ENCODE assay signal across 20 cellular contexts in genomic region chr6:112842338-112842700, GRCh38.
DNase-seq lines count a peak whose midpoint lies in the region; ATAC-seq and TF ChIP-seq lines count a peak whose summit lies in the region.
"Had no signal": no experiment of that assay in that cellular context is flagged by ENCODE, and none has a peak within 500 bp of the region (broad histone marks: within the 10 kb centered on the region; RNA-seq: fewer than 3 reads in every experiment).

No MANE protein-coding gene starts in this region.

- no peaks in the 10 kb centered on the region for H3K4me1 Mint-ChIP-seq in natural killer cell
- H3K4me1 Mint-ChIP-seq in T-helper 2 cell treated with Interferon-gamma antibody and Interleukin-4, amounts not matched to agents 5 μg/mL and 100 μg/mL, for 36 hours (ENCODE audit: low read depth): no peaks in the 10 kb centered on the region
- H3K4me1 Mint-ChIP-seq: activated T-helper 17 cell treated with anti-CD3 and anti-CD28 coated beads, Interleukin-2, amount 50 U/mL, for 72 hours had no signal

- H3K27me3 Mint-ChIP-seq in natural killer cell (ENCODE audit: low read depth in 2 of 2): no peaks in the 10 kb centered on the region
- H3K27me3 Mint-ChIP-seq in T-helper 2 cell treated with Interferon-gamma antibody and Interleukin-4, amounts not matched to agents 5 μg/mL and 100 μg/mL, for 36 hours (ENCODE audit: low read depth): no peaks in the 10 kb centered on the region
- H3K27me3 Mint-ChIP-seq: activated T-helper 17 cell treated with anti-CD3 and anti-CD28 coated beads, Interleukin-2, amount 50 U/mL, for 72 hours; dendritic cell treated with granulocyte-macrophage colony-stimulating factor and Interleukin-4, amounts not matched to agents 40 ng/mL and 50 ng/mL, for 4 days; stimulated activated naive B cell treated with anti-CD40 and anti-IgM and Interleukin-4, amounts not matched to agents 10 μg/mL and 1 μg/mL and 100 μg/mL, for 72 hours had no signal

- H3K27me3 ChIP-seq in osteoblast (ENCODE audit: insufficient read depth, low read length): no peaks in the 10 kb centered on the region
- H3K27me3 ChIP-seq: breast epithelium, right atrium auricular region had no signal

- no peak for TF ChIP-seq CTCF in natural killer cell (IDR thresholded peaks at IDR 0.05)
- TF ChIP-seq CTCF in osteoblast (IDR thresholded peaks at IDR 0.05; ENCODE audit: extremely low read depth, low read depth, low read length): no peak

- no peak overlapping the region for H3K27ac ChIP-seq in osteoblast (ENCODE audit: low read depth, low read length)
- H3K27ac ChIP-seq: breast epithelium, right atrium auricular region had no signal

- H3K79me2 ChIP-seq in osteoblast (ENCODE audit: insufficient read depth, low read length): no peaks in the 10 kb centered on the region

- H3K4me2 ChIP-seq in osteoblast (ENCODE audit: insufficient read depth, low read length): no peak overlapping the region

- intact Hi-C loops in natural killer cell (cut with micrococcal nuclease): no loop called here

- no peaks in the 10 kb centered on the region for H4K20me1 ChIP-seq in osteoblast (ENCODE audit: insufficient read depth, low read length)

- H3K4me3 Mint-ChIP-seq in natural killer cell: no peak overlapping the region
- H3K4me3 Mint-ChIP-seq in T-helper 2 cell treated with Interferon-gamma antibody and Interleukin-4, amounts not matched to agents 5 μg/mL and 100 μg/mL, for 36 hours: no peak overlapping the region
- H3K4me3 Mint-ChIP-seq: activated T-helper 17 cell treated with anti-CD3 and anti-CD28 coated beads, Interleukin-2, amount 50 U/mL, for 72 hours; dendritic cell treated with granulocyte-macrophage colony-stimulating factor and Interleukin-4, amounts not matched to agents 40 ng/mL and 50 ng/mL, for 4 days; stimulated activated naive B cell treated with anti-CD40 and anti-IgM and Interleukin-4, amounts not matched to agents 10 μg/mL and 1 μg/mL and 100 μg/mL, for 72 hours had no signal

- peaks cover 8 to 9% of the 10 kb centered on the region in 2 donors for H3K9me3 Mint-ChIP-seq in natural killer cell
- H3K9me3 Mint-ChIP-seq in T-helper 2 cell treated with Interferon-gamma antibody and Interleukin-4, amounts not matched to agents 5 μg/mL and 100 μg/mL, for 36 hours: no peaks in the 10 kb centered on the region
- H3K9me3 Mint-ChIP-seq: dendritic cell treated with granulocyte-macrophage colony-stimulating factor and Interleukin-4, amounts not matched to agents 40 ng/mL and 50 ng/mL, for 4 days had no signal

- H3K27ac Mint-ChIP-seq in natural killer cell: no peak overlapping the region
- no peak overlapping the region for H3K27ac Mint-ChIP-seq in T-helper 2 cell treated with Interferon-gamma antibody and Interleukin-4, amounts not matched to agents 5 μg/mL and 100 μg/mL, for 36 hours
- H3K27ac Mint-ChIP-seq: activated T-helper 17 cell treated with anti-CD3 and anti-CD28 coated beads, Interleukin-2, amount 50 U/mL, for 72 hours; dendritic cell treated with granulocyte-macrophage colony-stimulating factor and Interleukin-4, amounts not matched to agents 40 ng/mL and 50 ng/mL, for 4 days; stimulated activated naive B cell treated with anti-CD40 and anti-IgM and Interleukin-4, amounts not matched to agents 10 μg/mL and 1 μg/mL and 100 μg/mL, for 72 hours had no signal

- no peaks in the 10 kb centered on the region for H3K36me3 Mint-ChIP-seq in natural killer cell
- H3K36me3 Mint-ChIP-seq in T-helper 2 cell treated with Interferon-gamma antibody and Interleukin-4, amounts not matched to agents 5 μg/mL and 100 μg/mL, for 36 hours (ENCODE audit: low read depth): no peaks in the 10 kb centered on the region
- H3K36me3 Mint-ChIP-seq: stimulated activated naive B cell treated with anti-CD40 and anti-IgM and Interleukin-4, amounts not matched to agents 10 μg/mL and 1 μg/mL and 100 μg/mL, for 72 hours had no signal

- DNase-seq in pons (ENCODE audit: low spot score) (peak; percentile 42), natural killer cell (no peak), osteoblast (ENCODE audit: insufficient read length, low spot score, missing footprints) (no peak)
- no peak for DNase-seq in T-helper 2 cell treated with Interferon-gamma antibody and Interleukin-4, amounts not matched to agents 5 μg/mL and 100 μg/mL, for 36 hours (ENCODE audit: low spot score)
- no peak for DNase-seq in stimulated activated CD4-positive, alpha-beta T cell treated with anti-CD3 and anti-CD28 coated beads, Interleukin-1b, Interleukin-23, amount 100 ng/mL, for 48 hours
- DNase-seq: activated CD4-positive, CD25-positive, alpha-beta regulatory T cell treated with anti-CD3 and anti-CD28 coated beads, Interleukin-2, amount 50 U/mL, for 72 hours; NCI-H1105 treated with DMSO at 0.1 percent for 48 hours; NCI-H69; stimulated activated naive B cell treated with anti-CD40 and anti-IgM and Interleukin-4, amounts not matched to agents 10 μg/mL and 1 μg/mL and 100 μg/mL, for 72 hours; T-helper 9 cell had no signal

- H3K9me3 ChIP-seq in osteoblast (ENCODE audit: low read depth, low read length): no peaks in the 10 kb centered on the region
- H3K9me3 ChIP-seq: breast epithelium, HAP-1 had no signal

- no peaks in the 10 kb centered on the region for H3K36me3 ChIP-seq in osteoblast (ENCODE audit: insufficient read depth, low read length)
- H3K36me3 ChIP-seq: breast epithelium, HAP-1, right atrium auricular region had no signal

- H2AFZ ChIP-seq in osteoblast (ENCODE audit: low read length): no peak overlapping the region

- ATAC-seq in GM19328 (IDR thresholded peaks at IDR 0.05; ENCODE audit: unreplicated experiment) (peak; percentile 14), HG02798 (IDR thresholded peaks at IDR 0.05; ENCODE audit: poor library complexity, unreplicated experiment) (peak; percentile 27), HG03520 (IDR thresholded peaks at IDR 0.05; ENCODE audit: unreplicated experiment) (peak; percentile 35), natural killer cell (no peak)
- ATAC-seq: activated T-helper 17 cell treated with anti-CD3 and anti-CD28 coated beads, Interleukin-2, amount 50 U/mL, for 72 hours; esophagus mucosa; left lobe of liver; stimulated activated naive B cell treated with anti-CD40 and anti-IgM and Interleukin-4, amounts not matched to agents 10 μg/mL and 1 μg/mL and 100 μg/mL, for 72 hours had no signal

- no peak overlapping the region for H3K4me3 ChIP-seq in osteoblast (ENCODE audit: insufficient read depth, low read length)
- H3K4me3 ChIP-seq: breast epithelium, HAP-1, right atrium auricular region had no signal

- H3K4me1 ChIP-seq in osteoblast (ENCODE audit: insufficient read depth, low read length): peaks cover 12% of the 10 kb centered on the region
- H3K4me1 ChIP-seq: breast epithelium, HAP-1, right atrium auricular region had no signal

Comparison
In these comparisons a context has a peak if more than half of its experiments do, and no peak if none do; other contexts are left out.
1. ATAC-seq: peak in GM19328 (single experiment), HG02798 (single experiment) and HG03520 (single experiment); none in natural killer cell (0 of 3).